ENCODE assay signal across 32 cellular contexts in the genomic region with DNA sequence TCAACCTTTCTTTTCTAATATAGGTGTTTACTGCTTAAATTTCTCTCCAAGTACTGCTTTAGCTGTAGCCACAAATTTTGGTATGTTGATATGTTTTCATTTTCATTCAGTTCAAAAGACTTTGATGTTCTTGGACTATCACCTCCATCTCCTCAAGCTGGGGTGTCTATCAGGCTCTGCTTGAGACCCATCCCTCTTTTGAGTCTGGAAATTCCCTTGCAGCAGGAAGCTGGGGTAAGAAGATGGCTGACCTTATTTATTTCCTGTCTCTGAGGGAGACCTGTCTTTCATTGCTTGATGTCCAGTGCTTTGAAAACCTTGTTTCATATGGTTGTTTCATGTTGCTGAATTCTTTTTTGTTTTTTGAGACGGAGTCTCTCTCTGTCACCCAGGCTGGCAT.
"Had no signal": no experiment of that assay in that cellular context is flagged by ENCODE, and none has a peak within 500 bp of the region (broad histone marks: within the 10 kb centered on the region; RNA-seq: fewer than 3 reads in every experiment).

No MANE protein-coding gene starts in this region.

- H3K4me3 Mint-ChIP-seq: activated CD8-positive, alpha-beta T cell treated with anti-CD3 and anti-CD28 coated beads for 36 hours; activated naive CD4-positive, alpha-beta T cell treated with anti-CD3 and anti-CD28 coated beads for 36 hours; activated naive CD4-positive, alpha-beta T cell treated with anti-CD3 and anti-CD28 coated beads, Interleukin-2, amount 50 U/mL, for 24 hours; activated naive CD8-positive, alpha-beta T cell treated with anti-CD3 and anti-CD28 coated beads, Interleukin-2, amount 10 ng/mL, durations not matched to agents 7 days and 5 days; activated T-cell treated with anti-CD3 and anti-CD28 coated beads, Interleukin-2, amount 50 U/mL, for 4 hours; brain; central memory CD8-positive, alpha-beta T cell; dendritic cell treated with granulocyte-macrophage colony-stimulating factor and Interleukin-4, amounts not matched to agents 40 ng/mL and 50 ng/mL, for 4 days; T-cell; T-helper 1 cell treated with Interleukin-12 subunit alpha and Interleukin-12 subunit beta and Interleukin-4 antibody, amounts not matched to agents 30 μg/mL and 1 μg/mL, for 36 hours; T-helper 2 cell treated with Interferon-gamma antibody and Interleukin-4, amounts not matched to agents 5 μg/mL and 100 μg/mL, for 36 hours had no signal

- H2AFZ ChIP-seq: hepatocyte had no signal

- H3K4me3 ChIP-seq: ascending aorta, breast epithelium, cardiac muscle cell, coronary artery, dorsolateral prefrontal cortex, esophagus squamous epithelium, gastroesophageal sphincter, heart right ventricle, hepatocyte had no signal

- H3K36me3 ChIP-seq: ascending aorta, breast epithelium, cardiac muscle cell, esophagus squamous epithelium, gastroesophageal sphincter, heart right ventricle had no signal

- H3K27ac ChIP-seq: ascending aorta, breast epithelium, cardiac muscle cell, coronary artery, dorsolateral prefrontal cortex, esophagus squamous epithelium, gastroesophageal sphincter, heart right ventricle, hepatocyte had no signal

- H3K27ac Mint-ChIP-seq: activated CD8-positive, alpha-beta T cell treated with anti-CD3 and anti-CD28 coated beads for 36 hours; activated naive CD4-positive, alpha-beta T cell treated with anti-CD3 and anti-CD28 coated beads for 36 hours; activated naive CD4-positive, alpha-beta T cell treated with anti-CD3 and anti-CD28 coated beads, Interleukin-2, amount 50 U/mL, for 24 hours; activated naive CD8-positive, alpha-beta T cell treated with anti-CD3 and anti-CD28 coated beads, Interleukin-2, amount 10 ng/mL, durations not matched to agents 7 days and 5 days; activated T-helper 2 cell treated with anti-CD3 and anti-CD28 coated beads, Interferon-gamma antibody, Interleukin-2, Interleukin-4, amounts not matched to agents 10 μg/mL and 5 μg/mL and 100 μg/mL, durations not matched to agents 14 hours and 24 hours and 36 hours; brain; dendritic cell treated with granulocyte-macrophage colony-stimulating factor and Interleukin-4, amounts not matched to agents 40 ng/mL and 50 ng/mL, for 4 days; T-helper 2 cell treated with Interferon-gamma antibody and Interleukin-4, amounts not matched to agents 5 μg/mL and 100 μg/mL, for 36 hours had no signal

- H3K4me1 Mint-ChIP-seq: activated naive CD4-positive, alpha-beta T cell treated with anti-CD3 and anti-CD28 coated beads, Interleukin-2, amount 50 U/mL, for 24 hours; brain; central memory CD8-positive, alpha-beta T cell had no signal

- ATAC-seq: activated CD8-positive, alpha-beta T cell treated with anti-CD3 and anti-CD28 coated beads for 36 hours; activated T-cell treated with anti-CD3 and anti-CD28 coated beads, Interleukin-2, amount 50 U/mL, for 4 hours; gastroesophageal sphincter; heart right ventricle; T-cell had no signal

- H3K79me2 ChIP-seq: hepatocyte had no signal

- H3K9me3 Mint-ChIP-seq: activated T-helper 2 cell treated with anti-CD3 and anti-CD28 coated beads, Interferon-gamma antibody, Interleukin-2, Interleukin-4, amounts not matched to agents 10 μg/mL and 5 μg/mL and 100 μg/mL, durations not matched to agents 14 hours and 24 hours and 36 hours; central memory CD8-positive, alpha-beta T cell; dendritic cell treated with granulocyte-macrophage colony-stimulating factor and Interleukin-4, amounts not matched to agents 40 ng/mL and 50 ng/mL, for 4 days; T-cell; T-helper 2 cell treated with Interferon-gamma antibody and Interleukin-4, amounts not matched to agents 5 μg/mL and 100 μg/mL, for 36 hours had no signal

- H3K4me2 ChIP-seq: hepatocyte had no signal

- H3K9me3 ChIP-seq: ascending aorta, breast epithelium, esophagus squamous epithelium, gastroesophageal sphincter, heart right ventricle had no signal

- H3K36me3 Mint-ChIP-seq: activated naive CD4-positive, alpha-beta T cell treated with anti-CD3 and anti-CD28 coated beads, Interleukin-2, amount 50 U/mL, for 24 hours; activated naive CD8-positive, alpha-beta T cell treated with anti-CD3 and anti-CD28 coated beads, Interleukin-2, amount 10 ng/mL, durations not matched to agents 7 days and 5 days; brain; T-cell had no signal

- DNase-seq: activated CD4-positive, alpha-beta T cell treated with anti-CD3 and anti-CD28 coated beads for 4 hours; activated CD4-positive, alpha-beta T cell treated with anti-CD3 and anti-CD28 coated beads, Interleukin-2, amount 50 U/mL, for 1 hour; activated CD4-positive, alpha-beta T cell treated with anti-CD3 and anti-CD28 coated beads, Interleukin-2, amount 50 U/mL, for 48 hours; activated CD4-positive, CD25-positive, alpha-beta regulatory T cell; activated CD4-positive, CD25-positive, alpha-beta regulatory T cell treated with anti-CD3 and anti-CD28 coated beads, Interleukin-2, amount 50 U/mL, for 72 hours; activated CD8-positive, alpha-beta memory T cell treated with anti-CD3 and anti-CD28 coated beads for 24 hours; activated CD8-positive, alpha-beta T cell treated with anti-CD3 and anti-CD28 coated beads for 36 hours; activated effector memory CD4-positive, alpha-beta T cell treated with anti-CD3 and anti-CD28 coated beads, Interleukin-2, amount 50 U/mL, for 16 hours; activated naive CD4-positive, alpha-beta T cell treated with anti-CD3 and anti-CD28 coated beads for 36 hours; activated naive CD8-positive, alpha-beta T cell treated with anti-CD3 and anti-CD28 coated beads, Interleukin-2, amount 10 ng/mL, durations not matched to agents 7 days and 5 days; activated T-cell treated with anti-CD3 and anti-CD28 coated beads, Interleukin-2, amount 50 U/mL, for 4 hours; dorsolateral prefrontal cortex; effector memory CD4-positive, alpha-beta T cell; erythroblast; esophagus squamous epithelium; foreskin melanocyte; heart right ventricle; T-cell; T1000 had no signal

- H3K4me1 ChIP-seq: breast epithelium, esophagus squamous epithelium, heart right ventricle had no signal

- H3K27me3 ChIP-seq: ascending aorta, breast epithelium, cardiac muscle cell, dorsolateral prefrontal cortex, gastroesophageal sphincter had no signal
